Comparison of ENCODE assay signal across 7 cellular contexts in the genomic region with DNA sequence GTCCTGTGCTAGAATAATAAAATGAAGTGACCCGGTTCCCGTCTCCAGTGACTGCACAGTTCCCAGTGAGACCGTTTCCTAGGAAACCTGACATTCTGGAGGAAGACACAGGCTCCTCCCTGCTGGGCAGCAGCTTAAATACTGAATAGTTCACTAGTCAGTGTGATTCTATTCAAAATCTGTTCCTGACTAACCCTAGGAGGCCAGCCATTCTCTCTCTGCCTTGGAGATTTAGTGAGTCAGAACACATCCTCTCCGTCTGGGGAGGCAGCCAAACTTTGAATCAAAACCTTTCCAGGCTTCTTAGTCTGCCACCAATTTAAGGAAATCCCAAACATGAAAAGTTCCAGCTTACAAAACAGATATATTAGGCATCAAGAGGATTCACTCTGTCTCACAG. TPM values are rescaled to one million over a fixed set of nuclear protein-coding genes. Genes with fewer than 3 reads are reported as not detected.
A peak's percentile ranks its signal among the peaks of the same experiment; 100 is the strongest.
DNase-seq lines count a peak whose midpoint lies in the region; ATAC-seq and TF ChIP-seq lines count a peak whose summit lies in the region.

No MANE protein-coding gene starts in this region.

- TF ChIP-seq RAD21 in Ishikawa (IDR thresholded peaks at IDR 0.05; ENCODE audit: low read depth) = no peak

- H3K9me3 ChIP-seq in iPS-15b (ENCODE audit: control insufficient read depth, insufficient read depth, low read length) = no peaks in the 10 kb centered on the region
- H3K9me3 ChIP-seq in spleen = no peaks in the 10 kb centered on the region

- H3K27me3 Mint-ChIP-seq in brain = peaks cover 5% of the 10 kb centered on the region

- peak overlapping the region; percentile 94 to 99 (median 98) for H3K27ac Mint-ChIP-seq in brain

- TF ChIP-seq EP300 in Ishikawa (IDR thresholded peaks at IDR 0.05; ENCODE audit: borderline replicate concordance) = no peak

- H3K9ac ChIP-seq in iPS-15b (ENCODE audit: low read depth, low read length) = peak overlapping the region; percentile 28

- DNase-seq in spleen (no peak), D341Med (ENCODE audit: low spot score) (no peak), GM20000 (ENCODE audit: low spot score) (no peak)

- H3K36me3 Mint-ChIP-seq in brain = no peaks in the 10 kb centered on the region

- H3K9me3 Mint-ChIP-seq in brain = no peaks in the 10 kb centered on the region

- H3K4me1 ChIP-seq in iPS-15b (ENCODE audit: control insufficient read depth, insufficient read depth, low read length) = peaks cover 19% of the 10 kb centered on the region
- H3K4me1 ChIP-seq in spleen = peaks cover 0 to 3% (median 0%) of the 10 kb centered on the region in 6 donors

- intact Hi-C loops in spleen (cut with DNase I; ENCODE audit: low total_unique reads) = no loop called here

- TF ChIP-seq POLR2A in spleen (IDR thresholded peaks at IDR 0.05) = no peak

- H3K4me3 ChIP-seq in iPS-15b (ENCODE audit: low read depth, low read length) (no peak overlapping the region), spleen (no peak overlapping the region)

- H3K4me1 Mint-ChIP-seq in brain = peaks cover 31% of the 10 kb centered on the region

- 56 to 82% (median 76%) methylated on average over 4 of the region's 4 CpGs for WGBS in spleen, 5 donors

- H3K36me3 ChIP-seq in iPS-15b (ENCODE audit: control insufficient read depth, insufficient read depth, low read length) (no peaks in the 10 kb centered on the region), spleen (peaks cover 0 to 39% (median 17%) of the 10 kb centered on the region in 6 donors)

- TF ChIP-seq CTCF in brain (conservative IDR thresholded peaks at IDR 0.05) = no peak
- no peak for TF ChIP-seq CTCF in spleen (IDR thresholded peaks at IDR 0.05 in 8 of 11, conservative IDR thresholded peaks at IDR 0.05 in 3 of 11)
- no peak for TF ChIP-seq CTCF in GM20000 (IDR thresholded peaks at IDR 0.05; ENCODE audit: extremely low read depth, missing control alignments)

- no peak for ATAC-seq in GM21390 (IDR thresholded peaks at IDR 0.05; ENCODE audit: unreplicated experiment)

- peak overlapping the region; percentile 27 to 72 (median 63) for H3K4me3 Mint-ChIP-seq in brain

- H3K27me3 ChIP-seq in iPS-15b (ENCODE audit: control insufficient read depth, insufficient read depth, low read length) (no peaks in the 10 kb centered on the region), spleen (replicated peaks in 1 of 7) (no peaks in the 10 kb centered on the region)

- H3K27ac ChIP-seq in spleen = peak overlapping the region in 5 of 8 donors; percentile 14 to 64 (median 54)

TF ChIP-seq in Ishikawa, 13 proteins besides CTCF, POLR2A, EP300 and RAD21:
- TF ChIP-seq CREB1 (IDR thresholded peaks at IDR 0.05; ENCODE audit: low read depth) = no peak
- peak; percentile 51; the same call in 1 of the 2 replicates for TF ChIP-seq FOXM1 (IDR thresholded peaks at IDR 0.05; ENCODE audit: borderline replicate concordance, low read depth)
- TF ChIP-seq NFIC (IDR thresholded peaks at IDR 0.05) = 0 out of 2 replicates have a peak, but pooled peaks have one; percentile 10
- TF ChIP-seq, protein P1, sequence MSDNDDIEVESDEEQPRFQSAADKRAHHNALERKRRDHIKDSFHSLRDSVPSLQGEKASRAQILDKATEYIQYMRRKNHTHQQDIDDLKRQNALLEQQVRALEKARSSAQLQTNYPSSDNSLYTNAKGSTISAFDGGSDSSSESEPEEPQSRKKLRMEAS (IDR thresholded peaks at IDR 0.05) = 0 out of 2 replicates have a peak, but pooled peaks have one; percentile 11
- TF ChIP-seq TEAD4 (IDR thresholded peaks at IDR 0.05) = no peak
- 0 out of 2 replicates have a peak, but pooled peaks have one; percentile 32 for TF ChIP-seq TCF12 (IDR thresholded peaks at IDR 0.05; ENCODE audit: low read depth)
- 0 out of 2 replicates have a peak, but pooled peaks have one; percentile 14 for TF ChIP-seq YY1 (IDR thresholded peaks at IDR 0.05; ENCODE audit: low read depth)

RNA-seq across cellular contexts. Expression of a gene that starts 11.2 kb away (rescaled TPM):
- 3.7 TPM for polyA plus RNA-seq in brain (ENCODE audit: insufficient read depth, low read depth, low replicate concordance)
- 10 to 100 TPM in 5 of 7 donors, 1 to 10 TPM in 2; 5.3 to 22.8 (median 12.6) TPM for total RNA-seq in spleen
- polyA plus RNA-seq in spleen = 1 to 10 TPM in 2 of 3 donors, under 1 TPM in 1; 0.86 to 4.3 (median 2.3) TPM

RNA-seq across cellular contexts. Expression of a gene that starts 11.3 kb away (rescaled TPM):
- polyA plus RNA-seq in brain (ENCODE audit: insufficient read depth, low read depth, low replicate concordance) (1,828 TPM), spleen (1,000 to 10,000 TPM; 6,984 to 8,152 (median 7,296) TPM)
- 1,000 to 10,000 TPM in 4 of 7 donors, 100 to 1,000 TPM in 3; 845 to 1,581 (median 1,127) TPM for total RNA-seq in spleen
